ENCODE assay signal across 15 cellular contexts in the genomic region with DNA sequence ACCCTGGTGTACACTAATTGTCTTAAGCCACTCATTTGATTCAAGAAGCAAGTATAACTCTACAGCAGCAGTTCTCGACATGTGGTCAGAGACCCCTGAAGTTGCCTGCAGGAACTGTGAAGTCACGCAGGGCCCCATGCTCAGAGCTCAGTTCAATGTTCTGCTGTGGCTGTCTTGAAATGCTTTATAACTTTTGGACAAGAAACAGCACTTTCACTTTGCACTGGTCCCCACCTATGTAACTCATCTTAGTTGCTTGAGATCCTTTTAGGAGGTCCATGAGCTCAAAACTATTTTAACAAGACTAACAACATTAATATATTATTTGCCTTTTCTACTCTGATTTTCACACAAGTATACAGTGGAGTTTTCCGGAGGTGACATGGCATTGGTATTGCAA.
DNase-seq lines count a peak whose midpoint lies in the region; ATAC-seq and TF ChIP-seq lines count a peak whose summit lies in the region.
"Had no signal": no experiment of that assay in that cellular context is flagged by ENCODE, and none has a peak within 500 bp of the region (broad histone marks: within the 10 kb centered on the region; RNA-seq: fewer than 3 reads in every experiment).

No MANE protein-coding gene starts in this region.

- in situ Hi-C loops in brain microvascular endothelial cell (cut with HindIII; ENCODE audit: low pct_ligation_motif_present, low sequenced_read_pairs): no loop called here

- H3K27ac ChIP-seq in brain microvascular endothelial cell: peak overlapping the region; percentile 88
- H3K27ac ChIP-seq: HL-60, lower lobe of right lung, testis had no signal

- H3K27ac Mint-ChIP-seq in natural killer cell treated with Interleukin-12 subunit alpha and Interleukin-12 subunit beta and Interleukin-15 and Interleukin-18, amount 100 ng/mL, for 72 hours: no peak overlapping the region

- DNase-seq in EH (ENCODE audit: low read depth) (peak; percentile 23), brain microvascular endothelial cell (no peak), superior temporal gyrus (ENCODE audit: extremely low spot score) (no peak), NCI-H2081 (lab: John Stamatoyannopoulos, UW) (no peak)
- DNase-seq in natural killer cell treated with Interleukin-12 subunit alpha and Interleukin-12 subunit beta and Interleukin-15 and Interleukin-18, amount 100 ng/mL, for 72 hours (ENCODE audit: low spot score): no peak
- no peak for DNase-seq in effector CD4-positive, alpha-beta T cell
- DNase-seq: activated CD4-positive, alpha-beta T cell treated with anti-CD3 and anti-CD28 coated beads for 4 hours; activated gamma-delta T cell; hypothalamus; lower lobe of right lung; nucleus accumbens; testis had no signal

- peaks cover 59 to 81% of the 10 kb centered on the region in 2 donors for H3K4me1 Mint-ChIP-seq in natural killer cell treated with Interleukin-12 subunit alpha and Interleukin-12 subunit beta and Interleukin-15 and Interleukin-18, amount 100 ng/mL, for 72 hours (ENCODE audit: low read depth in 2 of 2)

- no peaks in the 10 kb centered on the region for H3K36me3 ChIP-seq in brain microvascular endothelial cell (replicated peaks)
- H3K36me3 ChIP-seq: lower lobe of right lung had no signal

- H3K9me3 Mint-ChIP-seq in natural killer cell treated with Interleukin-12 subunit alpha and Interleukin-12 subunit beta and Interleukin-15 and Interleukin-18, amount 100 ng/mL, for 72 hours: no peaks in the 10 kb centered on the region

- peaks cover 0 to 5% of the 10 kb centered on the region in 2 donors for H3K27me3 Mint-ChIP-seq in natural killer cell treated with Interleukin-12 subunit alpha and Interleukin-12 subunit beta and Interleukin-15 and Interleukin-18, amount 100 ng/mL, for 72 hours

- H3K27me3 ChIP-seq in brain microvascular endothelial cell (replicated peaks): no peaks in the 10 kb centered on the region
- H3K27me3 ChIP-seq: testis had no signal

- no peak for TF ChIP-seq CTCF in brain microvascular endothelial cell (IDR thresholded peaks at IDR 0.05; ENCODE audit: low read depth, low read length, missing control alignments)

- H3K4me3 Mint-ChIP-seq in natural killer cell treated with Interleukin-12 subunit alpha and Interleukin-12 subunit beta and Interleukin-15 and Interleukin-18, amount 100 ng/mL, for 72 hours: peak overlapping the region; percentile 55

- no peak overlapping the region for H3K4me3 ChIP-seq in brain microvascular endothelial cell (ENCODE audit: low read depth, low read length)
- H3K4me3 ChIP-seq: lower lobe of right lung, testis had no signal

- ATAC-seq in HG03432 (IDR thresholded peaks at IDR 0.05; ENCODE audit: unreplicated experiment): peak; percentile 13
- peak in 1 of 2 donors; percentile 52 for ATAC-seq in natural killer cell treated with Interleukin-12 subunit alpha and Interleukin-12 subunit beta and Interleukin-15 and Interleukin-18, amount 100 ng/mL, for 72 hours
- no peak for ATAC-seq in GM19463 (IDR thresholded peaks at IDR 0.05; ENCODE audit: unreplicated experiment)

- H3K36me3 Mint-ChIP-seq in natural killer cell treated with Interleukin-12 subunit alpha and Interleukin-12 subunit beta and Interleukin-15 and Interleukin-18, amount 100 ng/mL, for 72 hours: no peaks in the 10 kb centered on the region
